Comparison of ENCODE assay signal across 11 cellular contexts in genomic region chr16:26330654-26331053, GRCh38.
"Had no signal": no experiment of that assay in that cellular context is flagged by ENCODE, and none has a peak within 500 bp of the region (broad histone marks: within the 10 kb centered on the region; RNA-seq: fewer than 3 reads in every experiment).

No MANE protein-coding gene starts in this region.

- H3K36me3 ChIP-seq: HAP-1 had no signal

- H3K9me3 ChIP-seq: HAP-1 had no signal

- FAIRE-seq: H1, H54 had no signal

- H3K27ac ChIP-seq: GM23248 had no signal

- H3K4me1 ChIP-seq: HAP-1 had no signal

- DNase-seq: GM23248, GOT3, H7, H9, HCEC 1CT, HFFc6 had no signal

- H3K4me3 ChIP-seq: GM23248, GM23338, HAP-1 had no signal

- H2AFZ ChIP-seq: GM23248, GM23338 had no signal

- ATAC-seq: GM23338, HCT116 had no signal

- H3K4me2 ChIP-seq: GM23338 had no signal

- H3K9ac ChIP-seq: GM23248 had no signal
